ENCODE assay signal across 1 cellular context in genomic region chr3:190701096-190701532, GRCh38.
TF ChIP-seq lines count a peak whose summit lies in the region.

No MANE protein-coding gene starts in this region.

TF ChIP-seq in HepG2, 621 proteins besides CTCF, POLR2A, EP300 and RAD21 (continued from another document and continues in another):
- TF ChIP-seq DBP (CRISPR knock-in tag; IDR thresholded peaks at IDR 0.05; ENCODE audit: not compliant biosample characterization) = no peak
- TF ChIP-seq HNF1A (IDR thresholded peaks at IDR 0.05; ENCODE audit: low read depth) = no peak
- no peak for TF ChIP-seq HNF1A (CRISPR knock-in tag; IDR thresholded peaks at IDR 0.05; ENCODE audit: borderline replicate concordance)
- no peak for TF ChIP-seq HES4 (CRISPR knock-in tag; IDR thresholded peaks at IDR 0.05; ENCODE audit: borderline replicate concordance)
- TF ChIP-seq PTBP1 (IDR thresholded peaks at IDR 0.05; ENCODE audit: low read depth, low read length, poor library complexity, severe bottlenecking) = no peak
- TF ChIP-seq ZNF142 (CRISPR knock-in tag; IDR thresholded peaks at IDR 0.05) = no peak
- no peak for TF ChIP-seq MEF2D (CRISPR knock-in tag; IDR thresholded peaks at IDR 0.05)
- TF ChIP-seq NBN (conservative IDR thresholded peaks at IDR 0.05) = no peak
- TF ChIP-seq ZNF660 (CRISPR knock-in tag; IDR thresholded peaks at IDR 0.05; ENCODE audit: borderline replicate concordance, low read depth) = no peak
- TF ChIP-seq MTA1 (CRISPR knock-in tag; IDR thresholded peaks at IDR 0.05; ENCODE audit: borderline replicate concordance) = no peak
- 0 out of 2 replicates have a peak, but pooled peaks have one; percentile 37 for TF ChIP-seq RFXANK (CRISPR knock-in tag; IDR thresholded peaks at IDR 0.05)
- no peak for TF ChIP-seq TRAFD1 (CRISPR knock-in tag; IDR thresholded peaks at IDR 0.05; ENCODE audit: borderline replicate concordance)
- TF ChIP-seq ATM (IDR thresholded peaks at IDR 0.05; ENCODE audit: borderline replicate concordance) = no peak
- TF ChIP-seq PATZ1 (CRISPR knock-in tag; IDR thresholded peaks at IDR 0.05) = no peak
- no peak for TF ChIP-seq ISL2 (CRISPR knock-in tag; IDR thresholded peaks at IDR 0.05)
- no peak for TF ChIP-seq SALL2 (CRISPR knock-in tag; IDR thresholded peaks at IDR 0.05)
- no peak for TF ChIP-seq ISX (CRISPR knock-in tag; conservative IDR thresholded peaks at IDR 0.05)
- peak; percentile 41 for TF ChIP-seq HNF1B (CRISPR knock-in tag; IDR thresholded peaks at IDR 0.05)
- no peak for TF ChIP-seq ZNF713 (CRISPR knock-in tag; IDR thresholded peaks at IDR 0.05)
- TF ChIP-seq ELF4 (CRISPR knock-in tag; IDR thresholded peaks at IDR 0.05; ENCODE audit: borderline replicate concordance) = no peak
- TF ChIP-seq MAFK (conservative IDR thresholded peaks at IDR 0.05 in 1 of 2, IDR thresholded peaks at IDR 0.05 in 1 of 2; ENCODE audit: low read length in 2 of 2) = no peak
- 0 out of 2 replicates have a peak, but pooled peaks have one; percentile 28 for TF ChIP-seq PPARG (CRISPR knock-in tag; conservative IDR thresholded peaks at IDR 0.05)
- no peak for TF ChIP-seq NFAT5 (CRISPR knock-in tag; IDR thresholded peaks at IDR 0.05)
- TF ChIP-seq ARNT (IDR thresholded peaks at IDR 0.05) = no peak
- TF ChIP-seq ZNF276 (CRISPR knock-in tag; IDR thresholded peaks at IDR 0.05; ENCODE audit: low read depth) = no peak
- TF ChIP-seq NFRKB (IDR thresholded peaks at IDR 0.05) = no peak
- TF ChIP-seq ZNF546 (CRISPR knock-in tag; conservative IDR thresholded peaks at IDR 0.05) = no peak
- 0 out of 2 replicates have a peak, but pooled peaks have one; percentile 43 for TF ChIP-seq ATF1 (CRISPR knock-in tag; IDR thresholded peaks at IDR 0.05)
- no peak for TF ChIP-seq ZNF557 (CRISPR knock-in tag; IDR thresholded peaks at IDR 0.05)
- no peak for TF ChIP-seq SRSF4 (IDR thresholded peaks at IDR 0.05; ENCODE audit: low read depth, low read length, poor library complexity, severe bottlenecking)
